2 cellular contexts compared by ENCODE assay signal in genomic region chr4:112564706-112565270, GRCh38.
TF ChIP-seq lines count a peak whose summit lies in the region.

No MANE protein-coding gene starts in this region.

TF ChIP-seq in HepG2, 621 proteins besides CTCF, POLR2A, EP300 and RAD21:
- TF ChIP-seq ZNF121 (CRISPR knock-in tag; IDR thresholded peaks at IDR 0.05), result no peak
- peak; percentile 88 for TF ChIP-seq ZBTB33 (CRISPR knock-in tag; IDR thresholded peaks at IDR 0.05)
TF ChIP-seq in HepG2: peak in this region for 1.

TF ChIP-seq in K562, 482 proteins besides CTCF, POLR2A, EP300 and RAD21:
- TF ChIP-seq ZBTB33 (CRISPR knock-in tag; IDR thresholded peaks at IDR 0.05), result peak; percentile 94
- TF ChIP-seq KLF6 (CRISPR knock-in tag; IDR thresholded peaks at IDR 0.05; ENCODE audit: borderline replicate concordance), result no peak
- TF ChIP-seq XRCC5 (IDR thresholded peaks at IDR 0.05; ENCODE audit: low read depth, low read length), result no peak
- TF ChIP-seq CREB3L1 (IDR thresholded peaks at IDR 0.05; ENCODE audit: borderline replicate concordance, low read depth), result no peak
- TF ChIP-seq MTF1 (CRISPR knock-in tag; IDR thresholded peaks at IDR 0.05; ENCODE audit: borderline replicate concordance), result no peak
- no peak for TF ChIP-seq MCM5 (IDR thresholded peaks at IDR 0.05; ENCODE audit: low read depth)
TF ChIP-seq in K562: peak in this region for 1.
